8 cellular contexts compared by ENCODE assay signal in the genomic region with DNA sequence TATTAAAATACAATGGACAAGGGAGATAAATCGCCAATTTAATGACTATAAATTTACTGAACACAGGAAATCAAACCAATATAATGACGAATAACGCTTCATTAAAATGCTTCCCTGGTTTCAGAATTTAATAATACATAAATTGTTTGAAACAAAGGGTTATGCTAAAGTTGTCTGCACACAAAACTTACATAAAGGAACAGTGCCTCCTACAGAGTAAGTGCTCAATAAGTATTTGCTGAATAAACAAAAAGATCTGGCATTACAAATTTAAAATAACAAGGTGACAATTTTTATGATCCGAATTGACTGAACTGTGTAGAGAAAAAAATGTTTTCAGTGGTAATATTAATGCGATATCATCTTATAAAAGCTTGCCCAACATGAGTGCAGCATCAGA.
DNase-seq lines count a peak whose midpoint lies in the region; ATAC-seq and TF ChIP-seq lines count a peak whose summit lies in the region.

No MANE protein-coding gene starts in this region.

- H3K9ac ChIP-seq in DND-41 (ENCODE audit: low read depth, low read length) = peak overlapping the region; percentile 92

- H3K4me2 ChIP-seq in DND-41 (ENCODE audit: insufficient read depth, low read length) = peak overlapping the region; percentile 72

- H4K20me1 ChIP-seq in DND-41 (ENCODE audit: insufficient read depth, low read length) = peaks cover 24% of the 10 kb centered on the region; the same call in 1 of the 2 replicates

- H3K9me3 ChIP-seq in DND-41 (ENCODE audit: insufficient read depth, low read length, severe bottlenecking) (no peaks in the 10 kb centered on the region), muscle layer of duodenum (ENCODE audit: control insufficient read depth in 1 of 2, low read length in 2 of 2) (no peaks in the 10 kb centered on the region)

- H3K79me2 ChIP-seq in DND-41 (ENCODE audit: insufficient read depth, low read length) = peaks cover 39% of the 10 kb centered on the region

- ATAC-seq in DND-41 (ENCODE audit: insufficient read depth, low read depth) (no peak), HG03571 (IDR thresholded peaks at IDR 0.05; ENCODE audit: unreplicated experiment) (no peak)

- TF ChIP-seq CTCF in DND-41 (IDR thresholded peaks at IDR 0.05; ENCODE audit: borderline replicate concordance, extremely low read depth, low read length, poor library complexity, severe bottlenecking) = peak; percentile 51
- peak; percentile 22 for TF ChIP-seq CTCF in cardiac fibroblast (IDR thresholded peaks at IDR 0.05; ENCODE audit: low read depth, low read length)

- H3K36me3 ChIP-seq in DND-41 (ENCODE audit: insufficient read depth, low read length) (peaks cover 13% of the 10 kb centered on the region; the same call in 1 of the 2 replicates), muscle layer of duodenum (ENCODE audit: control insufficient read depth in 1 of 2, insufficient read depth in 2 of 2, low read length in 2 of 2) (no peaks in the 10 kb centered on the region)

- no peak for DNase-seq in DND-41
- peak; percentile 26 for DNase-seq in LoVo (ENCODE audit: low spot score)
- DNase-seq in cardiac fibroblast (ENCODE audit: low read depth in 2 of 2) = peak; percentile 42 to 46
- no peak for DNase-seq in glomerular visceral epithelial cell (ENCODE audit: extremely low spot score)
- DNase-seq in stimulated activated CD4-positive, alpha-beta T cell treated with anti-CD3 and anti-CD28 coated beads, Interleukin-2, amount 100 ng/mL, for 48 hours = no peak
- DNase-seq in NCI-H1092 treated with DMSO at 0.1 percent for 48 hours (lab: John Stamatoyannopoulos, UW) = no peak

- H3K27me3 ChIP-seq in DND-41 (ENCODE audit: insufficient read depth, low read length, poor library complexity) (no peaks in the 10 kb centered on the region), muscle layer of duodenum (ENCODE audit: low read depth, low read length) (no peaks in the 10 kb centered on the region)

- H3K4me3 ChIP-seq in DND-41 (ENCODE audit: low read depth in 1 of 2, low read length in 2 of 2) = peak overlapping the region; percentile 96 to 99; a peak in 2 of 4 replicates
- H3K4me3 ChIP-seq in cardiac fibroblast (replicated peaks in 1 of 2; ENCODE audit: low read depth in 2 of 2, low read length in 2 of 2) = no peak overlapping the region
- H3K4me3 ChIP-seq in muscle layer of duodenum (ENCODE audit: low read depth in 1 of 2, low read length in 2 of 2) = peak overlapping the region; percentile 69 to 77

- peak overlapping the region; percentile 99 for H3K27ac ChIP-seq in DND-41 (ENCODE audit: low read length)
- H3K27ac ChIP-seq in muscle layer of duodenum (ENCODE audit: low read length) = peak overlapping the region; percentile 70

- H3K4me1 ChIP-seq in DND-41 (ENCODE audit: insufficient read depth, low read length) (peaks cover 32% of the 10 kb centered on the region), muscle layer of duodenum (ENCODE audit: control insufficient read depth in 1 of 2, insufficient read depth in 2 of 2, low read length in 2 of 2) (peaks cover 14 to 27% of the 10 kb centered on the region in 2 donors)

- H2AFZ ChIP-seq in DND-41 (ENCODE audit: low read depth, low read length) = peak overlapping the region; percentile 70

Comparison
In these comparisons a context has a peak if more than half of its experiments do, and no peak if none do; other contexts are left out.
1. DNase-seq: peak in LoVo (single experiment) and cardiac fibroblast (2 of 2); none in DND-41 (single experiment), glomerular visceral epithelial cell (single experiment), stimulated activated CD4-positive, alpha-beta T cell treated with anti-CD3 and anti-CD28 coated beads, Interleukin-2, amount 100 ng/mL, for 48 hours (0 of 2) and NCI-H1092 treated with DMSO at 0.1 percent for 48 hours (single experiment).
2. H3K4me3 ChIP-seq: peak in DND-41 (2 of 2) and muscle layer of duodenum (2 of 2); none in cardiac fibroblast (0 of 2).